Comparison of ENCODE assay signal across 32 cellular contexts in genomic region chr10:92970301-92971070, GRCh38.
DNase-seq lines count a peak whose midpoint lies in the region; ATAC-seq and TF ChIP-seq lines count a peak whose summit lies in the region.
"Had no signal": no experiment of that assay in that cellular context is flagged by ENCODE, and none has a peak within 500 bp of the region (broad histone marks: within the 10 kb centered on the region; RNA-seq: fewer than 3 reads in every experiment).

No MANE protein-coding gene starts in this region.

- no peak overlapping the region for H2AK5ac ChIP-seq in mesenchymal stem cell (ENCODE audit: low read length, severe bottlenecking)

- peaks cover 3% of the 10 kb centered on the region for H3K4me1 ChIP-seq in mesenchymal stem cell (ENCODE audit: control insufficient read depth, insufficient read depth, low read depth, low read length)
- H3K4me1 ChIP-seq in A673 (ENCODE audit: insufficient read depth, low read length, poor library complexity, severe bottlenecking): no peaks in the 10 kb centered on the region
- H3K4me1 ChIP-seq: colonic mucosa, left lung, neural progenitor cell had no signal

- H3K4ac ChIP-seq in mesenchymal stem cell (ENCODE audit: low read depth in 1 of 2, low read length in 2 of 2): no peak overlapping the region

- H2BK12ac ChIP-seq in mesenchymal stem cell (ENCODE audit: low read length in 2 of 2): no peak overlapping the region

- no peak for ATAC-seq in GM19023 (IDR thresholded peaks at IDR 0.05; ENCODE audit: unreplicated experiment)
- ATAC-seq: heart right ventricle, left lung, right cardiac atrium had no signal

- H3K9me3 ChIP-seq in mesenchymal stem cell (ENCODE audit: control insufficient read depth, low read length) (no peaks in the 10 kb centered on the region), A673 (ENCODE audit: low read depth, low read length, poor library complexity, severe bottlenecking) (no peaks in the 10 kb centered on the region)
- H3K9me3 ChIP-seq: adrenal gland, colonic mucosa, left lung had no signal

- H2BK15ac ChIP-seq in mesenchymal stem cell (ENCODE audit: low read depth, poor library complexity, severe bottlenecking): no peak overlapping the region

- no peak overlapping the region for H2BK5ac ChIP-seq in mesenchymal stem cell (ENCODE audit: low read depth, low read length, poor library complexity, severe bottlenecking)

- H3K23ac ChIP-seq in mesenchymal stem cell (ENCODE audit: low read length in 2 of 2): no peak overlapping the region

- no peak overlapping the region for H3K14ac ChIP-seq in mesenchymal stem cell (ENCODE audit: low read length in 2 of 2)

- no peak overlapping the region for H3K18ac ChIP-seq in mesenchymal stem cell (ENCODE audit: low read depth in 1 of 2, low read length in 2 of 2)

- H2BK120ac ChIP-seq in mesenchymal stem cell (ENCODE audit: low read depth, low read length): no peak overlapping the region

- no peak overlapping the region for H3K9ac ChIP-seq in mesenchymal stem cell (ENCODE audit: low read length)
- H3K9ac ChIP-seq: neural progenitor cell had no signal

- WGBS in mesenchymal stem cell: 88% methylated on average over 1 of the region's 3 CpGs

- H3K4me3 ChIP-seq in astrocyte of the spinal cord (ENCODE audit: low read depth, low read length) (no peak overlapping the region), mesenchymal stem cell (ENCODE audit: insufficient read depth in 1 of 2, low read depth in 1 of 2, low read length in 2 of 2) (no peak overlapping the region), A673 (ENCODE audit: low read depth, low read length, poor library complexity, severe bottlenecking) (no peak overlapping the region)
- H3K4me3 ChIP-seq: adrenal gland, colonic mucosa, heart right ventricle, left lung, neural progenitor cell had no signal

- in situ Hi-C loops in astrocyte of the spinal cord (cut with HindIII; ENCODE audit: low sequenced_read_pairs): no loop called here

- no TSS peak for BruUV-seq in A673 (replicated peaks; lab: Mats Ljungman, UMichigan)

- H4K91ac ChIP-seq in mesenchymal stem cell (ENCODE audit: low read length): no peak overlapping the region

- H3K79me1 ChIP-seq in mesenchymal stem cell (replicated peaks; ENCODE audit: low read length, poor library complexity, severe bottlenecking): no peaks in the 10 kb centered on the region

- H3K4me2 ChIP-seq in mesenchymal stem cell (ENCODE audit: low read length, poor library complexity, severe bottlenecking): no peak overlapping the region
- H3K4me2 ChIP-seq: neural progenitor cell had no signal

- POLR2A ChIA-PET in A673 (lab: Charles Lee; ENCODE audit: low non-redundant PET): no interaction called here

- H3K27me3 ChIP-seq in mesenchymal stem cell (ENCODE audit: control insufficient read depth in 1 of 2, insufficient read depth in 1 of 2, low read length in 2 of 2) (no peaks in the 10 kb centered on the region), A673 (replicated peaks; ENCODE audit: insufficient read depth, low read depth, low read length, poor library complexity) (no peaks in the 10 kb centered on the region)
- H3K27me3 ChIP-seq: adrenal gland, colonic mucosa, heart right ventricle, left lung, neural progenitor cell had no signal

- TF ChIP-seq CTCF in astrocyte of the spinal cord (IDR thresholded peaks at IDR 0.05; ENCODE audit: low read depth, low read length) (no peak), A673 (conservative IDR thresholded peaks at IDR 0.05; ENCODE audit: low read depth, low read length) (no peak)

- H3K36me3 ChIP-seq in mesenchymal stem cell (ENCODE audit: control insufficient read depth in 1 of 2, insufficient read depth in 2 of 2, low read depth in 1 of 2, low read length in 2 of 2) (no peaks in the 10 kb centered on the region), A673 (ENCODE audit: insufficient read depth, low read length, poor library complexity, severe bottlenecking) (no peaks in the 10 kb centered on the region)
- H3K36me3 ChIP-seq: adrenal gland, colonic mucosa had no signal

- H4K8ac ChIP-seq in mesenchymal stem cell (ENCODE audit: low read length): no peak overlapping the region

- H2AFZ ChIP-seq in mesenchymal stem cell (ENCODE audit: low read depth, low read length): no peak overlapping the region
- H2AFZ ChIP-seq: neural progenitor cell had no signal

- CTCF ChIA-PET in A673 (lab: Charles Lee): no interaction called here

- H3K27ac ChIP-seq in mesenchymal stem cell (ENCODE audit: low read length, poor library complexity, severe bottlenecking) (no peak overlapping the region), A673 (ENCODE audit: low read depth, low read length, poor library complexity, severe bottlenecking) (no peak overlapping the region)
- H3K27ac ChIP-seq: adrenal gland, C4-2B, colonic mucosa, heart right ventricle, left lung, neural progenitor cell had no signal

- peak; percentile 76 for DNase-seq in EH (ENCODE audit: low read depth)
- peak; percentile 69 for DNase-seq in M059J (ENCODE audit: low read depth)
- peak; percentile 71 for DNase-seq in astrocyte of the spinal cord (ENCODE audit: low read depth, low spot score)
- DNase-seq in mesenchymal stem cell: peak; percentile 56
- DNase-seq in A673 (ENCODE audit: low spot score): no peak
- DNase-seq in D341Med (ENCODE audit: low spot score): no peak
- DNase-seq in inferior parietal cortex (ENCODE audit: extremely low spot score): no peak
- DNase-seq: activated CD4-positive, alpha-beta T cell treated with anti-CD3 and anti-CD28 coated beads, Interleukin-2, amount 50 U/mL, for 48 hours; activated CD4-positive, CD25-positive, alpha-beta regulatory T cell; activated naive CD4-positive, alpha-beta T cell treated with Interleukin-2 at 50 U/mL for 16 hours; adrenal gland; Calu3; colonic mucosa; effector memory CD4-positive, alpha-beta T cell; erythroblast; H7; heart right ventricle; left lung; mesendoderm; NCI-H1694; NCI-H2171 treated with DMSO at 0.1 percent for 48 hours; NCI-H524; NK-92 treated with Interleukin-12 subunit alpha and Interleukin-12 subunit beta, amount 100 ng/mL, for 24 hours; right cardiac atrium; SHP77 treated with DMSO at 0.1 percent for 48 hours; stimulated activated CD4-positive, alpha-beta T cell treated with anti-CD3 and anti-CD28 coated beads, Interleukin-4, amount 100 ng/mL, for 1 hour; SW 1271; T1000; trophoblast cell had no signal

- intact Hi-C loops in A673 (cut with micrococcal nuclease; ENCODE audit: unreplicated experiment): no loop called here

Comparison
In these comparisons a context has a peak if more than half of its experiments do, and no peak if none do; other contexts are left out.
1. DNase-seq: peak in EH (single experiment), M059J (single experiment), astrocyte of the spinal cord (single experiment) and mesenchymal stem cell (single experiment); none in A673 (single experiment), D341Med (single experiment) and inferior parietal cortex (single experiment).